2 cellular contexts compared by ENCODE assay signal in the genomic region with DNA sequence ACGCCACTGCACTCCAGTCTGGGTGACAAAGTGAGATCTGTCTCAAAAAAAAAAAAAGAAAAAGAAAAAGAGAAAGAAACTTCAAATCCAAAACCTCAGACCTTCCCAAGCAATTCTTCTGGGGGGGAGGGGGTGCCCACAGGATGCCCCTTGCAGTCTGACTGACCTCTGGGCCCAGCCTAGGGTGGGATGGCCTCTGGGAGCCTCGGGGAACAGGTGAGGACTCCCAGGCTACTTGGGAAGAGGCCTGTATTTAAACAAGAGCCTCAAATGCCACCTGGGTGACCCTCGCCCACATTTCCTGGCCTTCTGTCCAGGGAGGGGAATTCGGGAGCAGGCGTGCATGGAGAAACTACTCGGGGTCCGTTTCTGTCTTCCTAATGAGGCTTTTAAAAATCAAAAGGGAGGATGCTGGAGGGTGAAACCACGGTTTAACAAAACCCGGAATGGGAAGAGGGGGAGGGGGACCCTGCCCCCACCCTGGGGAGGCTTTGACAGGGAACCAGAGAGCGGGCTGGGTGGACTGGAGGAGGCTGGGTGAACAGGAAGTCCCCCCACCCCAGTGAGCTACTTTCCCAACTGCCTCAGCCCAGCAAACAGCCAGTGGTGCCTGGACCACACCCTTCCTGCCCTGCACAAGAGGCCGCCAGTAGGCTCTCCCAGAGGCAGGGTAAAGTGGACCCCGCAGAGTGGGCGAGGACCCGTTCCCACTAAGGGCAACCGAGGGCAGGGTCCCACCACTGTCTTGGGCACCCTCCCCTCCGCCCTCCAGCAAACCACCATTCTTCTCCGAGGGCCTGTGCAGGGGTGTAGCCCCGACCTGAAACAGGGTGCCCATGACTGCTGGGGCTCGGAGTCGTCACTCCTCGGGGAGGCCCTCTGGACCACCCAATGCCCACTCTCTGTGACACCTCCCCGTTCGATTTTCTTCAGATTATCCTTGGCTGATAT.
TF ChIP-seq lines count a peak whose summit lies in the region.

No MANE protein-coding gene starts in this region.

TF ChIP-seq in SK-N-SH, 30 proteins besides CTCF, POLR2A, EP300 and RAD21 (continued from another document):
- TF ChIP-seq, protein P1, sequence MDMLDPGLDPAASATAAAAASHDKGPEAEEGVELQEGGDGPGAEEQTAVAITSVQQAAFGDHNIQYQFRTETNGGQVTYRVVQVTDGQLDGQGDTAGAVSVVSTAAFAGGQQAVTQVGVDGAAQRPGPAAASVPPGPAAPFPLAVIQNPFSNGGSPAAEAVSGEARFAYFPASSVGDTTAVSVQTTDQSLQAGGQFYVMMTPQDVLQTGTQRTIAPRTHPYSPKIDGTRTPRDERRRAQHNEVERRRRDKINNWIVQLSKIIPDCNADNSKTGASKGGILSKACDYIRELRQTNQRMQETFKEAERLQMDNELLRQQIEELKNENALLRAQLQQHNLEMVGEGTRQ (IDR thresholded peaks at IDR 0.05; ENCODE audit: borderline replicate concordance, low read depth, low read length): no peak
- no peak for TF ChIP-seq RFX5 (IDR thresholded peaks at IDR 0.05; ENCODE audit: low read length)
- TF ChIP-seq NRF1 (IDR thresholded peaks at IDR 0.05; ENCODE audit: low read depth, low read length): no peak
- TF ChIP-seq CHD2 (IDR thresholded peaks at IDR 0.05; ENCODE audit: low read length, partially characterized antibody): no peak
TF ChIP-seq in SK-N-SH: peak in this region for 0.

TF ChIP-seq in SK-N-SH treated with all-trans-retinoic acid at 6 μM for 48 hours, 23 proteins besides CTCF, POLR2A, EP300 and RAD21 (continued from another document):
- TF ChIP-seq, protein P2, sequence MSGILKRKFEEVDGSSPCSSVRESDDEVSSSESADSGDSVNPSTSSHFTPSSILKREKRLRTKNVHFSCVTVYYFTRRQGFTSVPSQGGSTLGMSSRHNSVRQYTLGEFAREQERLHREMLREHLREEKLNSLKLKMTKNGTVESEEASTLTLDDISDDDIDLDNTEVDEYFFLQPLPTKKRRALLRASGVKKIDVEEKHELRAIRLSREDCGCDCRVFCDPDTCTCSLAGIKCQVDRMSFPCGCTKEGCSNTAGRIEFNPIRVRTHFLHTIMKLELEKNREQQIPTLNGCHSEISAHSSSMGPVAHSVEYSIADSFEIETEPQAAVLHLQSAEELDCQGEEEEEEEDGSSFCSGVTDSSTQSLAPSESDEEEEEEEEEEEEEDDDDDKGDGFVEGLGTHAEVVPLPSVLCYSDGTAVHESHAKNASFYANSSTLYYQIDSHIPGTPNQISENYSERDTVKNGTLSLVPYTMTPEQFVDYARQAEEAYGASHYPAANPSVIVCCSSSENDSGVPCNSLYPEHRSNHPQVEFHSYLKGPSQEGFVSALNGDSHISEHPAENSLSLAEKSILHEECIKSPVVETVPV (CRISPR knock-in tag; IDR thresholded peaks at IDR 0.05): no peak
- TF ChIP-seq ISL1 (CRISPR knock-in tag; IDR thresholded peaks at IDR 0.05) (no peak), BACH2 (CRISPR knock-in tag; IDR thresholded peaks at IDR 0.05; ENCODE audit: borderline replicate concordance) (no peak), ZNF565 (CRISPR knock-in tag; conservative IDR thresholded peaks at IDR 0.05; ENCODE audit: low read depth) (no peak), ZNF70 (CRISPR knock-in tag; IDR thresholded peaks at IDR 0.05) (no peak), CSDC2 (CRISPR knock-in tag; IDR thresholded peaks at IDR 0.05) (no peak), PPARA (CRISPR knock-in tag; IDR thresholded peaks at IDR 0.05; ENCODE audit: borderline replicate concordance) (no peak), SNAI2 (CRISPR knock-in tag; IDR thresholded peaks at IDR 0.05) (no peak), TOX (CRISPR knock-in tag; IDR thresholded peaks at IDR 0.05; ENCODE audit: borderline replicate concordance) (no peak), ZNF8 (CRISPR knock-in tag; IDR thresholded peaks at IDR 0.05) (no peak)
- TF ChIP-seq, protein P3, sequence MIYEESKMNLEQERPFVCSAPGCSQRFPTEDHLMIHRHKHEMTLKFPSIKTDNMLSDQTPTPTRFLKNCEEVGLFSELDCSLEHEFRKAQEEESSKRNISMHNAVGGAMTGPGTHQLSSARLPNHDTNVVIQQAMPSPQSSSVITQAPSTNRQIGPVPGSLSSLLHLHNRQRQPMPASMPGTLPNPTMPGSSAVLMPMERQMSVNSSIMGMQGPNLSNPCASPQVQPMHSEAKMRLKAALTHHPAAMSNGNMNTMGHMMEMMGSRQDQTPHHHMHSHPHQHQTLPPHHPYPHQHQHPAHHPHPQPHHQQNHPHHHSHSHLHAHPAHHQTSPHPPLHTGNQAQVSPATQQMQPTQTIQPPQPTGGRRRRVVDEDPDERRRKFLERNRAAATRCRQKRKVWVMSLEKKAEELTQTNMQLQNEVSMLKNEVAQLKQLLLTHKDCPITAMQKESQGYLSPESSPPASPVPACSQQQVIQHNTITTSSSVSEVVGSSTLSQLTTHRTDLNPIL (CRISPR knock-in tag; IDR thresholded peaks at IDR 0.05; ENCODE audit: low read depth): no peak
- TF ChIP-seq, protein P4, sequence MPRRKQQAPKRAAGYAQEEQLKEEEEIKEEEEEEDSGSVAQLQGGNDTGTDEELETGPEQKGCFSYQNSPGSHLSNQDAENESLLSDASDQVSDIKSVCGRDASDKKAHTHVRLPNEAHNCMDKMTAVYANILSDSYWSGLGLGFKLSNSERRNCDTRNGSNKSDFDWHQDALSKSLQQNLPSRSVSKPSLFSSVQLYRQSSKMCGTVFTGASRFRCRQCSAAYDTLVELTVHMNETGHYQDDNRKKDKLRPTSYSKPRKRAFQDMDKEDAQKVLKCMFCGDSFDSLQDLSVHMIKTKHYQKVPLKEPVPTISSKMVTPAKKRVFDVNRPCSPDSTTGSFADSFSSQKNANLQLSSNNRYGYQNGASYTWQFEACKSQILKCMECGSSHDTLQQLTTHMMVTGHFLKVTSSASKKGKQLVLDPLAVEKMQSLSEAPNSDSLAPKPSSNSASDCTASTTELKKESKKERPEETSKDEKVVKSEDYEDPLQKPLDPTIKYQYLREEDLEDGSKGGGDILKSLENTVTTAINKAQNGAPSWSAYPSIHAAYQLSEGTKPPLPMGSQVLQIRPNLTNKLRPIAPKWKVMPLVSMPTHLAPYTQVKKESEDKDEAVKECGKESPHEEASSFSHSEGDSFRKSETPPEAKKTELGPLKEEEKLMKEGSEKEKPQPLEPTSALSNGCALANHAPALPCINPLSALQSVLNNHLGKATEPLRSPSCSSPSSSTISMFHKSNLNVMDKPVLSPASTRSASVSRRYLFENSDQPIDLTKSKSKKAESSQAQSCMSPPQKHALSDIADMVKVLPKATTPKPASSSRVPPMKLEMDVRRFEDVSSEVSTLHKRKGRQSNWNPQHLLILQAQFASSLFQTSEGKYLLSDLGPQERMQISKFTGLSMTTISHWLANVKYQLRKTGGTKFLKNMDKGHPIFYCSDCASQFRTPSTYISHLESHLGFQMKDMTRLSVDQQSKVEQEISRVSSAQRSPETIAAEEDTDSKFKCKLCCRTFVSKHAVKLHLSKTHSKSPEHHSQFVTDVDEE (CRISPR knock-in tag; IDR thresholded peaks at IDR 0.05): no peak
